30 cellular contexts compared by ENCODE assay signal in the genomic region with DNA sequence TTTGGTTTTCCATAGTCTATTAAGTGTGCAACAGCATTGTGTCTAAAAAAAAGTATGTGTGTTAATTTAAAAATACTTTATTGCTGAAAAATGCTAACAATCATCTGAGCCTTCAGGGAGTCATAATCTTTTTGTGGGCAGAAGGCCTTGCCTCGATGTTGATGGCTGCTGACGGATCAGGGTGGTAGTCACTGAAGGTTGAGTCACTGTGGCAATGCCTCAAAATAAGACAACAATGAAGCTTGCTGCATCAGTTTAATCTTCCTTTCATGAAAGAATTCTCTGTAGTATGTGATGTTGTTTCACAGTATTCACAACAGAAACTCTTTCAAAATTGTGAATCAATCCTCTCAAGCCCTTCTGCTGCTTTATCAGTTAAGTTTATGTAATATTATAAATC. TPM values are rescaled to one million over a fixed set of nuclear protein-coding genes. Genes with fewer than 3 reads are reported as not detected.
A peak's percentile ranks its signal among the peaks of the same experiment; 100 is the strongest.
DNase-seq lines count a peak whose midpoint lies in the region; ATAC-seq and TF ChIP-seq lines count a peak whose summit lies in the region.
"Had no signal": no experiment of that assay in that cellular context is flagged by ENCODE, and none has a peak within 500 bp of the region (broad histone marks: within the 10 kb centered on the region; RNA-seq: fewer than 3 reads in every experiment).

No MANE protein-coding gene starts in this region.

- no peak overlapping the region for H3K27ac ChIP-seq in endodermal cell (ENCODE audit: low read depth, low read length)
- H3K27ac ChIP-seq: brain microvascular endothelial cell, parathyroid adenoma, spleen, thyroid gland, uterus had no signal

- peaks cover 5% of the 10 kb centered on the region for H3K4me1 ChIP-seq in endodermal cell (ENCODE audit: control insufficient read depth, insufficient read depth, low read length)
- H3K4me1 ChIP-seq: parathyroid adenoma, spleen, thyroid gland, uterus had no signal

- H3K36me3 ChIP-seq in endodermal cell (ENCODE audit: control insufficient read depth, insufficient read depth, low read length), result peaks cover 34% of the 10 kb centered on the region
- H3K36me3 ChIP-seq: uterus had no signal

- peaks cover 10 to 12% of the 10 kb centered on the region in 2 donors for H3K36me3 Mint-ChIP-seq in activated T-cell treated with anti-CD3 and anti-CD28 coated beads, Interleukin-2, amount 50 U/mL, for 72 hours (ENCODE audit: insufficient read depth in 2 of 2)
- H3K36me3 Mint-ChIP-seq in endodermal cell (ENCODE audit: low read depth), result peaks cover 27% of the 10 kb centered on the region

- peak; percentile 38 to 65 for ATAC-seq in activated T-cell treated with anti-CD3 and anti-CD28 coated beads, Interleukin-2, amount 50 U/mL, for 72 hours (replicated peaks in 1 of 2)
- ATAC-seq in GM19328 (IDR thresholded peaks at IDR 0.05; ENCODE audit: unreplicated experiment), result no peak
- ATAC-seq: GM12878; left lobe of liver; right cardiac atrium; stimulated activated naive CD8-positive, alpha-beta T cell treated with anti-CD3 and anti-CD28 coated beads, Interleukin-15, amount 100 ng/mL, for 72 hours had no signal

- H3K9me3 ChIP-seq in endodermal cell (ENCODE audit: control insufficient read depth, low read length), result no peaks in the 10 kb centered on the region
- H3K9me3 ChIP-seq: SK-N-SH, spleen, thyroid gland, uterus had no signal

- H3K4me3 Mint-ChIP-seq in activated T-cell treated with anti-CD3 and anti-CD28 coated beads, Interleukin-2, amount 50 U/mL, for 72 hours, result no peak overlapping the region
- H3K4me3 Mint-ChIP-seq in endodermal cell, result no peak overlapping the region
- H3K4me3 Mint-ChIP-seq: activated B cell treated with CpG ODN at 0.5 μM for 24 hours; activated T-cell treated with anti-CD3 and anti-CD28 coated beads, Interleukin-2, amount 50 U/mL, for 24 hours; CD4-positive, alpha-beta T cell; stimulated activated naive CD8-positive, alpha-beta T cell treated with anti-CD3 and anti-CD28 coated beads, Interleukin-15, amount 100 ng/mL, for 72 hours had no signal

- no peak overlapping the region for H3K27ac Mint-ChIP-seq in activated T-cell treated with anti-CD3 and anti-CD28 coated beads, Interleukin-2, amount 50 U/mL, for 72 hours
- H3K27ac Mint-ChIP-seq in endodermal cell, result no peak overlapping the region
- H3K27ac Mint-ChIP-seq: activated B cell treated with CpG ODN at 0.5 μM for 24 hours; activated T-cell treated with anti-CD3 and anti-CD28 coated beads, Interleukin-2, amount 50 U/mL, for 24 hours; CD4-positive, alpha-beta T cell; stimulated activated naive CD8-positive, alpha-beta T cell treated with anti-CD3 and anti-CD28 coated beads, Interleukin-15, amount 100 ng/mL, for 72 hours had no signal

- no peaks in the 10 kb centered on the region for H3K27me3 ChIP-seq in endodermal cell (ENCODE audit: control insufficient read depth, insufficient read depth, low read length, poor library complexity, severe bottlenecking)
- H3K27me3 ChIP-seq: brain microvascular endothelial cell, spleen, thyroid gland, uterus had no signal

- H3K9ac ChIP-seq in endodermal cell (ENCODE audit: extremely low read depth, low read length, poor library complexity, severe bottlenecking), result no peak overlapping the region
- H3K9ac ChIP-seq: parathyroid adenoma, SK-N-SH had no signal

- H3K4me1 Mint-ChIP-seq in activated T-cell treated with anti-CD3 and anti-CD28 coated beads, Interleukin-2, amount 50 U/mL, for 72 hours (ENCODE audit: low read depth), result peaks cover 46% of the 10 kb centered on the region
- H3K4me1 Mint-ChIP-seq in endodermal cell, result peaks cover 29% of the 10 kb centered on the region
- H3K4me1 Mint-ChIP-seq: activated B cell treated with CpG ODN at 0.5 μM for 24 hours had no signal

- DNase-seq in activated T-cell treated with anti-CD3 and anti-CD28 coated beads, Interleukin-2, amount 50 U/mL, for 72 hours, result peak in 1 of 2 donors; percentile 47
- DNase-seq in activated T-cell treated with anti-CD3 and anti-CD28 coated beads, Interleukin-2, amount 50 U/mL, for 48 hours, result no peak
- DNase-seq in LHCN-M2 (ENCODE audit: low read depth) (peak; percentile 73), cardiac fibroblast (ENCODE audit: low read depth in 2 of 2) (peak; percentile 11 to 52), pons (ENCODE audit: low spot score) (peak; percentile 32), GM20000 (ENCODE audit: low spot score) (no peak), endodermal cell (no peak)
- DNase-seq: 8988T; activated B cell treated with CpG ODN at 0.5 μM for 24 hours; activated CD4-positive, alpha-beta T cell treated with anti-CD3 and anti-CD28 coated beads, Interleukin-2, amount 50 U/mL, for 1 hour; activated gamma-delta T cell treated with Interleukin-2 at 50 U/mL for 16 hours; activated T-cell treated with anti-CD3 and anti-CD28 coated beads, Interleukin-2, amount 50 U/mL, for 24 hours; brain microvascular endothelial cell; CD4-positive, alpha-beta T cell; mesenchymal stem cell; NCI-H1105; NCI-H187; NCI-H2171; NCI-H510A treated with DMSO at 0.1 percent for 48 hours; right cardiac atrium; SK-N-SH; spleen; stimulated activated CD4-positive, alpha-beta T cell treated with anti-CD3 and anti-CD28 coated beads, Interleukin-2, amount 100 ng/mL, for 48 hours; stimulated activated naive CD8-positive, alpha-beta T cell treated with anti-CD3 and anti-CD28 coated beads, Interleukin-15, amount 100 ng/mL, for 72 hours; thyroid gland; uterus had no signal

- WGBS in endodermal cell (ENCODE audit: insufficient coverage in 1 of 2, insufficient read length in 1 of 2), 2 experiments, result 86 to 95% methylated on average over 2 of the region's 2 CpGs

- H3K4me3 ChIP-seq in cardiac fibroblast (replicated peaks in 1 of 2; ENCODE audit: low read depth in 2 of 2, low read length in 2 of 2) (no peak overlapping the region), endodermal cell (ENCODE audit: low read length) (no peak overlapping the region)
- H3K4me3 ChIP-seq: GM12878, spleen, thyroid gland, uterus had no signal

- TF ChIP-seq CTCF in cardiac fibroblast (IDR thresholded peaks at IDR 0.05; ENCODE audit: low read depth, low read length), result no peak
- no peak for TF ChIP-seq CTCF in GM20000 (IDR thresholded peaks at IDR 0.05; ENCODE audit: extremely low read depth, missing control alignments)
- no peak for TF ChIP-seq CTCF in endodermal cell (conservative IDR thresholded peaks at IDR 0.05)

- H3K27me3 Mint-ChIP-seq in activated T-cell treated with anti-CD3 and anti-CD28 coated beads, Interleukin-2, amount 50 U/mL, for 72 hours (ENCODE audit: low read depth), result no peaks in the 10 kb centered on the region
- no peaks in the 10 kb centered on the region for H3K27me3 Mint-ChIP-seq in endodermal cell (ENCODE audit: insufficient read depth)
- H3K27me3 Mint-ChIP-seq: activated B cell treated with CpG ODN at 0.5 μM for 24 hours; activated T-cell treated with anti-CD3 and anti-CD28 coated beads, Interleukin-2, amount 50 U/mL, for 24 hours; CD4-positive, alpha-beta T cell; stimulated activated naive CD8-positive, alpha-beta T cell treated with anti-CD3 and anti-CD28 coated beads, Interleukin-15, amount 100 ng/mL, for 72 hours had no signal

- H3K9me3 Mint-ChIP-seq in activated T-cell treated with anti-CD3 and anti-CD28 coated beads, Interleukin-2, amount 50 U/mL, for 72 hours, result no peaks in the 10 kb centered on the region
- H3K9me3 Mint-ChIP-seq in endodermal cell, result no peaks in the 10 kb centered on the region
- H3K9me3 Mint-ChIP-seq: activated B cell treated with CpG ODN at 0.5 μM for 24 hours; activated T-cell treated with anti-CD3 and anti-CD28 coated beads, Interleukin-2, amount 50 U/mL, for 24 hours; CD4-positive, alpha-beta T cell; stimulated activated naive CD8-positive, alpha-beta T cell treated with anti-CD3 and anti-CD28 coated beads, Interleukin-15, amount 100 ng/mL, for 72 hours had no signal

RNA-seq across cellular contexts. Expression of a gene that starts 31.3 kb away (rescaled TPM):
- 10 to 100 TPM; 31.9 to 47.1 TPM for total RNA-seq in activated T-cell treated with anti-CD3 and anti-CD28 coated beads, Interleukin-2, amount 50 U/mL, for 72 hours
- total RNA-seq in LHCN-M2 (2014; rRNA removed), result 21.5 and 23.3 TPM in 2 replicates
- 19.0 TPM for polyA plus RNA-seq in LHCN-M2 (2012)
- 10 to 100 TPM; 53.6 to 76.8 TPM for total RNA-seq in endodermal cell
- 61.6 TPM for polyA plus RNA-seq in endodermal cell (2013, experiment 1 of 2)
- polyA plus RNA-seq in endodermal cell (2013, experiment 2 of 2), result 58.7 TPM

RNA-seq across cellular contexts. Expression of a gene that starts 57.2 kb away (rescaled TPM):
- 10 to 100 TPM; 13.3 to 14.4 TPM for total RNA-seq in activated T-cell treated with anti-CD3 and anti-CD28 coated beads, Interleukin-2, amount 50 U/mL, for 72 hours
- total RNA-seq in LHCN-M2 (2014; rRNA removed), result 29.2 and 29.6 TPM in 2 replicates
- polyA plus RNA-seq in LHCN-M2 (2012), result 30.4 TPM
- total RNA-seq in endodermal cell, result 10 to 100 TPM in 1 of 2 donors, 1 to 10 TPM in 1; 6.1 to 10.3 TPM
- polyA plus RNA-seq in endodermal cell (2013, experiment 1 of 2), result 21.7 TPM
- polyA plus RNA-seq in endodermal cell (2013, experiment 2 of 2), result 20.7 TPM

Comparison
In these comparisons a context has a peak if more than half of its experiments do, and no peak if none do; other contexts are left out.
1. DNase-seq: peak in LHCN-M2 (single experiment), cardiac fibroblast (2 of 2) and pons (single experiment); none in activated T-cell treated with anti-CD3 and anti-CD28 coated beads, Interleukin-2, amount 50 U/mL, for 48 hours (0 of 2), GM20000 (single experiment) and endodermal cell (single experiment).